In genomic region chr17:82751571-82752370, GRCh38 we compare ENCODE assay signal across 8 cellular contexts. TPM values are rescaled to one million over a fixed set of nuclear protein-coding genes. Genes with fewer than 3 reads are reported as not detected.
DNase-seq lines count a peak whose midpoint lies in the region; ATAC-seq and TF ChIP-seq lines count a peak whose summit lies in the region.

TSS of gene TBCD (plus strand) at chr17:82752065. CDS start at chr17:82752194, 129 bp downstream.

- no peaks in the 10 kb centered on the region for H3K27me3 ChIP-seq in PC-9 (ENCODE audit: insufficient read depth, low read depth)

- intact Hi-C loops in Calu3 (cut with micrococcal nuclease; ENCODE audit: unreplicated experiment) = no loop called here
- intact Hi-C loops in PC-9 (cut with micrococcal nuclease; ENCODE audit: unreplicated experiment) = loop anchor here (1.0 kb wide), 1 partner anchor 103 kb away; the partner anchor contains the start of gene WDR45B

- H3K4me1 ChIP-seq in PC-9 (replicated peaks; ENCODE audit: insufficient read depth) = no peaks in the 10 kb centered on the region

- peak; percentile 80 for ATAC-seq in GM21515 (IDR thresholded peaks at IDR 0.05; ENCODE audit: unreplicated experiment)

- H3K36me3 Mint-ChIP-seq in Calu3 (ENCODE audit: insufficient read depth, unreplicated experiment) = peaks cover 54% of the 10 kb centered on the region

- no peaks in the 10 kb centered on the region for H3K9me3 ChIP-seq in PC-9 (ENCODE audit: insufficient read depth, low read depth)

- H3K79me2 ChIP-seq in PC-9 (ENCODE audit: low read depth) = 0 out of 2 replicates have a peak, but pooled peaks cover 11% of the 10 kb centered on the region

- H3K4me3 Mint-ChIP-seq in Calu3 (ENCODE audit: low read depth, unreplicated experiment) = peak within 1 kb of the TSS; percentile 91

- peaks cover 20% of the 10 kb centered on the region for H3K4me1 Mint-ChIP-seq in Calu3 (ENCODE audit: low read depth, unreplicated experiment)

- H3K36me3 ChIP-seq in PC-9 (ENCODE audit: low read depth) = no peaks in the 10 kb centered on the region

- no peaks in the 10 kb centered on the region; the same call in 1 of the 2 replicates for H4K20me1 ChIP-seq in PC-9 (ENCODE audit: insufficient read depth)

- no peaks in the 10 kb centered on the region for H3K27me3 Mint-ChIP-seq in Calu3 (ENCODE audit: unreplicated experiment)

- H3F3A ChIP-seq in PC-9 (ENCODE audit: insufficient read depth, low read depth) = no peaks in the 10 kb centered on the region

- POLR2A ChIA-PET in PC-9 (lab: Charles Lee; ENCODE audit: unreplicated experiment) = no interaction called here

- H3K4me2 ChIP-seq in PC-9 = peak within 1 kb of the TSS; percentile 84

- peak within 1 kb of the TSS; percentile 75 for H3K4me3 ChIP-seq in PC-9

- H3K9me3 Mint-ChIP-seq in Calu3 (ENCODE audit: low read depth, unreplicated experiment) = no peaks in the 10 kb centered on the region

- peak within 1 kb of the TSS; percentile 63 for H3K27ac Mint-ChIP-seq in Calu3 (ENCODE audit: unreplicated experiment)

- DNase-seq in Calu3 (peak; percentile 85), HuH-7 (ENCODE audit: low spot score) (peak; percentile 91), PC-9 (peak; percentile 60 to 81), activated T-cell treated with anti-CD3 and anti-CD28 coated beads for 48 hours (ENCODE audit: low read depth) (peak; percentile 85), epithelial cell of prostate (ENCODE audit: low read depth, low spot score) (peak; percentile 26), mucosa of gallbladder (ENCODE audit: low spot score) (peak; percentile 89)
- peak; percentile 74 to 86 for DNase-seq in stimulated activated CD8-positive, alpha-beta memory T cell treated with anti-CD3 and anti-CD28 coated beads, Interleukin-4, amount 100 ng/mL, for 1 hour (ENCODE audit: low read depth in 2 of 2, low spot score in 1 of 2)

- BruUV-seq in Calu3 (replicated peaks; lab: Mats Ljungman, UMichigan) (no TSS peak), PC-9 (replicated peaks; lab: Mats Ljungman, UMichigan) (no TSS peak)

- TF ChIP-seq CTCF in Calu3 (IDR thresholded peaks at IDR 0.05; ENCODE audit: unreplicated experiment) (no peak), PC-9 (conservative IDR thresholded peaks at IDR 0.05) (no peak)

- H3K9me2 ChIP-seq in PC-9 (ENCODE audit: insufficient read depth) = no peaks in the 10 kb centered on the region

- H2AFZ ChIP-seq in PC-9 = peak within 1 kb of the TSS; percentile 78

- no peak within 1 kb of the TSS for H3K27ac ChIP-seq in PC-9
- H3K27ac ChIP-seq in epithelial cell of prostate = peak within 1 kb of the TSS; percentile 55

- CTCF ChIA-PET in Calu3 (lab: Charles Lee) (no interaction called here), PC-9 (lab: Charles Lee) (no interaction called here)

RNA-seq across cellular contexts. Expression of gene TBCD, which starts in this region (rescaled TPM):
- total RNA-seq in Calu3 (2022) = 76.6 and 90.7 TPM in 2 replicates
- 111 and 115 TPM in 2 replicates for total RNA-seq in PC-9 (2021)
- total RNA-seq in mucosa of gallbladder = 96.5 TPM

Comparison
In these comparisons a context has a peak if more than half of its experiments do, and no peak if none do; other contexts are left out.
1. DNase-seq: peak in every context shown above with its lines; median percentile 91 in HuH-7; 89 in mucosa of gallbladder; 85 in Calu3; 85 in activated T-cell treated with anti-CD3 and anti-CD28 coated beads for 48 hours; 80 in stimulated activated CD8-positive, alpha-beta memory T cell treated with anti-CD3 and anti-CD28 coated beads, Interleukin-4, amount 100 ng/mL, for 1 hour; 70 in PC-9; 26 in epithelial cell of prostate.